ENCODE assay signal across 1 cellular context in the genomic region with DNA sequence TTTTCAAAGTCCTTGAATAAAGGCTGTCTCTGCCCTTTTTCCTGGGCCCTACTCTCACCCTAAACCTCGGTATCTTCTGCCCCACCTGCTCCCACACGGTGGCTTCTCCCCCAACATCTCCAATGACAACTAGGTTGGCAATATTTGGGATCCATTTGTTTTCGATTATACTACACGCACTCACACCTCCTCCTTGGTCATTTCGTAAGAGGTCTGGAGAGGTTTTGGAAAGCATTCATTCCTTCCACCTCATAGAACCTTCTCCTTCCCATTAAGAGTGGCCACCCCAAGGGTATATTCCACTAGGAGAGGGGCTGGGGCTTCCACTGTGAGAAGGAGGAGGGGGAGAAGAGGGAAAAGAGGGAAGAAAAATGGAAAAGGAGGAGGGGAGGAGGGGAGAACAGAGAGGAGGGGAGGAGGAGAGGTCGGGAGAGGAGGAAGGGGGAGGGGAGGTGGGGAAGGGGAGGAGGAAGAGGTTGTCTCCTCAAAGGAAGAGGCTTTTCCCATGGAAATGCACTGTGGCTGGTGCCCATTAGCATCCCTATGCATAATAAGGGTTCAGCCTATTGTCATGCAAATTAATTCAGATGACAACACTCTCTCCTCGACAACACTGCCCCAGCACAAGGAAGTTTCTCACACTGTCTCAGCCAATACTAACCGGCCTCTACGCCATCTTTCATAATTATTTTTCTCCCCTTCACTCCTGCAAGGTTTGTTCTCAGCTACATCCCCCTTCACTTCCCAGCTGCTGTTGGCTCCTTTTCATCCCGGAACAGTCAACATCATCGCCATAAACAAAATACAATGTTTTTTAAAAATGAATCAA.
TF ChIP-seq lines count a peak whose summit lies in the region.

No MANE protein-coding gene starts in this region.

TF ChIP-seq in HepG2, 621 proteins besides CTCF, POLR2A, EP300 and RAD21:
- no peak for TF ChIP-seq ZNF737 (CRISPR knock-in tag; IDR thresholded peaks at IDR 0.05; ENCODE audit: borderline replicate concordance)
- peak; percentile 91 for TF ChIP-seq PCBP2 (optimal IDR thresholded peaks at IDR 0.05; ENCODE audit: low read depth, low read length, poor library complexity, severe bottlenecking)
- TF ChIP-seq, protein P1, sequence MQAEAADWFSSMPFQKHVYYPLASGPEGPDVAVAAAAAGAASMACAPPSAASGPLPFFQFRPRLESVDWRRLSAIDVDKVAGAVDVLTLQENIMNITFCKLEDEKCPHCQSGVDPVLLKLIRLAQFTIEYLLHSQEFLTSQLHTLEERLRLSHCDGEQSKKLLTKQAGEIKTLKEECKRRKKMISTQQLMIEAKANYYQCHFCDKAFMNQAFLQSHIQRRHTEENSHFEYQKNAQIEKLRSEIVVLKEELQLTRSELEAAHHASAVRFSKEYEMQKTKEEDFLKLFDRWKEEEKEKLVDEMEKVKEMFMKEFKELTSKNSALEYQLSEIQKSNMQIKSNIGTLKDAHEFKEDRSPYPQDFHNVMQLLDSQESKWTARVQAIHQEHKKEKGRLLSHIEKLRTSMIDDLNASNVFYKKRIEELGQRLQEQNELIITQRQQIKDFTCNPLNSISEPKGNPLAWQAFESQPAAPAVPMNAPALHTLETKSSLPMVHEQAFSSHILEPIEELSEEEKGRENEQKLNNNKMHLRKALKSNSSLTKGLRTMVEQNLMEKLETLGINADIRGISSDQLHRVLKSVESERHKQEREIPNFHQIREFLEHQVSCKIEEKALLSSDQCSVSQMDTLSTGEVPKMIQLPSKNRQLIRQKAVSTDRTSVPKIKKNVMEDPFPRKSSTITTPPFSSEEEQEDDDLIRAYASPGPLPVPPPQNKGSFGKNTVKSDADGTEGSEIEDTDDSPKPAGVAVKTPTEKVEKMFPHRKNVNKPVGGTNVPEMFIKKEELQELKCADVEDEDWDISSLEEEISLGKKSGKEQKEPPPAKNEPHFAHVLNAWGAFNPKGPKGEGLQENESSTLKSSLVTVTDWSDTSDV (CRISPR knock-in tag; IDR thresholded peaks at IDR 0.05): no peak
- no peak for TF ChIP-seq MAZ (IDR thresholded peaks at IDR 0.05; ENCODE audit: borderline replicate concordance, low read depth, low read length)
- no peak for TF ChIP-seq MAZ (CRISPR knock-in tag; IDR thresholded peaks at IDR 0.05; ENCODE audit: low read depth)
- no peak for TF ChIP-seq ZNF33A (CRISPR knock-in tag; IDR thresholded peaks at IDR 0.05; ENCODE audit: borderline replicate concordance)
- no peak for TF ChIP-seq ONECUT2 (CRISPR knock-in tag; IDR thresholded peaks at IDR 0.05)
- no peak for TF ChIP-seq CENPX (CRISPR knock-in tag; IDR thresholded peaks at IDR 0.05)
- TF ChIP-seq, protein P2, sequence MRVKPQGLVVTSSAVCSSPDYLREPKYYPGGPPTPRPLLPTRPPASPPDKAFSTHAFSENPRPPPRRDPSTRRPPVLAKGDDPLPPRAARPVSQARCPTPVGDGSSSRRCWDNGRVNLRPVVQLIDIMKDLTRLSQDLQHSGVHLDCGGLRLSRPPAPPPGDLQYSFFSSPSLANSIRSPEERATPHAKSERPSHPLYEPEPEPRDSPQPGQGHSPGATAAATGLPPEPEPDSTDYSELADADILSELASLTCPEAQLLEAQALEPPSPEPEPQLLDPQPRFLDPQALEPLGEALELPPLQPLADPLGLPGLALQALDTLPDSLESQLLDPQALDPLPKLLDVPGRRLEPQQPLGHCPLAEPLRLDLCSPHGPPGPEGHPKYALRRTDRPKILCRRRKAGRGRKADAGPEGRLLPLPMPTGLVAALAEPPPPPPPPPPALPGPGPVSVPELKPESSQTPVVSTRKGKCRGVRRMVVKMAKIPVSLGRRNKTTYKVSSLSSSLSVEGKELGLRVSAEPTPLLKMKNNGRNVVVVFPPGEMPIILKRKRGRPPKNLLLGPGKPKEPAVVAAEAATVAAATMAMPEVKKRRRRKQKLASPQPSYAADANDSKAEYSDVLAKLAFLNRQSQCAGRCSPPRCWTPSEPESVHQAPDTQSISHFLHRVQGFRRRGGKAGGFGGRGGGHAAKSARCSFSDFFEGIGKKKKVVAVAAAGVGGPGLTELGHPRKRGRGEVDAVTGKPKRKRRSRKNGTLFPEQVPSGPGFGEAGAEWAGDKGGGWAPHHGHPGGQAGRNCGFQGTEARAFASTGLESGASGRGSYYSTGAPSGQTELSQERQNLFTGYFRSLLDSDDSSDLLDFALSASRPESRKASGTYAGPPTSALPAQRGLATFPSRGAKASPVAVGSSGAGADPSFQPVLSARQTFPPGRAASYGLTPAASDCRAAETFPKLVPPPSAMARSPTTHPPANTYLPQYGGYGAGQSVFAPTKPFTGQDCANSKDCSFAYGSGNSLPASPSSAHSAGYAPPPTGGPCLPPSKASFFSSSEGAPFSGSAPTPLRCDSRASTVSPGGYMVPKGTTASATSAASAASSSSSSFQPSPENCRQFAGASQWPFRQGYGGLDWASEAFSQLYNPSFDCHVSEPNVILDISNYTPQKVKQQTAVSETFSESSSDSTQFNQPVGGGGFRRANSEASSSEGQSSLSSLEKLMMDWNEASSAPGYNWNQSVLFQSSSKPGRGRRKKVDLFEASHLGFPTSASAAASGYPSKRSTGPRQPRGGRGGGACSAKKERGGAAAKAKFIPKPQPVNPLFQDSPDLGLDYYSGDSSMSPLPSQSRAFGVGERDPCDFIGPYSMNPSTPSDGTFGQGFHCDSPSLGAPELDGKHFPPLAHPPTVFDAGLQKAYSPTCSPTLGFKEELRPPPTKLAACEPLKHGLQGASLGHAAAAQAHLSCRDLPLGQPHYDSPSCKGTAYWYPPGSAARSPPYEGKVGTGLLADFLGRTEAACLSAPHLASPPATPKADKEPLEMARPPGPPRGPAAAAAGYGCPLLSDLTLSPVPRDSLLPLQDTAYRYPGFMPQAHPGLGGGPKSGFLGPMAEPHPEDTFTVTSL (CRISPR knock-in tag; IDR thresholded peaks at IDR 0.05; ENCODE audit: borderline replicate concordance): no peak
- TF ChIP-seq, protein P3, sequence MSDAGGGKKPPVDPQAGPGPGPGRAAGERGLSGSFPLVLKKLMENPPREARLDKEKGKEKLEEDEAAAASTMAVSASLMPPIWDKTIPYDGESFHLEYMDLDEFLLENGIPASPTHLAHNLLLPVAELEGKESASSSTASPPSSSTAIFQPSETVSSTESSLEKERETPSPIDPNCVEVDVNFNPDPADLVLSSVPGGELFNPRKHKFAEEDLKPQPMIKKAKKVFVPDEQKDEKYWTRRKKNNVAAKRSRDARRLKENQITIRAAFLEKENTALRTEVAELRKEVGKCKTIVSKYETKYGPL (CRISPR knock-in tag; IDR thresholded peaks at IDR 0.05): no peak
- no peak for TF ChIP-seq ZNF431 (CRISPR knock-in tag; IDR thresholded peaks at IDR 0.05; ENCODE audit: borderline replicate concordance, low read depth)
- TF ChIP-seq CC2D1A (CRISPR knock-in tag; IDR thresholded peaks at IDR 0.05): 0 out of 2 replicates have a peak, but pooled peaks have one; percentile 30
- peak; percentile 92 for TF ChIP-seq HNRNPK (IDR thresholded peaks at IDR 0.05; ENCODE audit: low read depth, low read length, poor library complexity, severe bottlenecking)
- TF ChIP-seq FOXC1 (CRISPR knock-in tag; IDR thresholded peaks at IDR 0.05; ENCODE audit: borderline replicate concordance): no peak
- no peak for TF ChIP-seq ZNF850 (CRISPR knock-in tag; conservative IDR thresholded peaks at IDR 0.05)
